14 cellular contexts compared by ENCODE assay signal in the genomic region with DNA sequence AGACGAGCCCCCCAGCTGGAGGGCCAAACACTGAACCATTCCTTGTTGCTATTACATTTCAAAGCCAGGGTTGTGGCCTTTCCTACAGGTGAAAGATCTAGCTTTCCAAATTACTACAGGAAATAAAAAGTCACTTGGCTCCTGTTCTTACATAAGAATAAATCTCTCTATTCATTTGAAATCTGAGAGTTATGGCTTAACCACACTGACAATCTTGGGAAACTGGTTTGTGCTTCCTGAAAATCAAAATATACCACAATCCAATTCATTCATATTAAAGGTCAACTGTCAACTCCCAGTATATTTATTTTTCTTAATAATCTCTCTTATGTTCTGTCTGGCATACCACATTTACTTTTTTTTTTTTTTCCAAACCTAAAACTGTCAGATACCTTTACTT.
"Had no signal": no experiment of that assay in that cellular context is flagged by ENCODE, and none has a peak within 500 bp of the region (broad histone marks: within the 10 kb centered on the region; RNA-seq: fewer than 3 reads in every experiment).

No MANE protein-coding gene starts in this region.

- ATAC-seq: left lung; natural killer cell treated with Interleukin-12 subunit alpha and Interleukin-12 subunit beta and Interleukin-15 and Interleukin-18, amount 100 ng/mL, for 72 hours; stimulated activated naive CD8-positive, alpha-beta T cell treated with anti-CD3 and anti-CD28 coated beads, Interleukin-15, Interleukin-2, amounts not matched to agents 100 U/mL and 50 U/mL, for 24 hours had no signal

- H3K27ac ChIP-seq: esophagus muscularis mucosa, left lung, right atrium auricular region, transverse colon had no signal

- DNase-seq: activated CD4-positive, alpha-beta T cell treated with anti-CD3 and anti-CD28 coated beads, Interleukin-2, amount 50 U/mL, for 4 hours; activated naive CD4-positive, alpha-beta T cell; activated naive CD8-positive, alpha-beta T cell treated with anti-CD3 and anti-CD28 coated beads, Interleukin-2, amount 10 ng/mL, durations not matched to agents 7 days and 5 days; activated T-cell treated with anti-CD3 and anti-CD28 coated beads for 4 hours; anterior cingulate cortex; left lung; stimulated activated CD4-positive, alpha-beta T cell treated with anti-CD3 and anti-CD28 coated beads, Interleukin-4, amount 100 ng/mL, for 4 hours; stimulated activated naive CD8-positive, alpha-beta T cell treated with anti-CD3 and anti-CD28 coated beads, Interleukin-15, Interleukin-2, amounts not matched to agents 100 U/mL and 50 U/mL, for 24 hours; transverse colon had no signal

- H3K27me3 Mint-ChIP-seq: natural killer cell treated with Interleukin-12 subunit alpha and Interleukin-12 subunit beta and Interleukin-15 and Interleukin-18, amount 100 ng/mL, for 72 hours had no signal

- H3K4me3 ChIP-seq: esophagus muscularis mucosa, left lung, right atrium auricular region, transverse colon had no signal

- H3K9me3 Mint-ChIP-seq: memory B cell; T-helper 2 cell treated with Interferon-gamma antibody and Interleukin-4, amounts not matched to agents 5 μg/mL and 100 μg/mL, for 36 hours had no signal

- H3K4me1 Mint-ChIP-seq: activated naive CD8-positive, alpha-beta T cell treated with anti-CD3 and anti-CD28 coated beads, Interleukin-2, amount 10 ng/mL, durations not matched to agents 7 days and 5 days; memory B cell had no signal

- H3K4me3 Mint-ChIP-seq: activated naive CD8-positive, alpha-beta T cell treated with anti-CD3 and anti-CD28 coated beads, Interleukin-2, amount 10 ng/mL, durations not matched to agents 7 days and 5 days; memory B cell; natural killer cell treated with Interleukin-12 subunit alpha and Interleukin-12 subunit beta and Interleukin-15 and Interleukin-18, amount 100 ng/mL, for 72 hours; T-helper 2 cell treated with Interferon-gamma antibody and Interleukin-4, amounts not matched to agents 5 μg/mL and 100 μg/mL, for 36 hours had no signal

- H3K36me3 Mint-ChIP-seq: memory B cell; natural killer cell treated with Interleukin-12 subunit alpha and Interleukin-12 subunit beta and Interleukin-15 and Interleukin-18, amount 100 ng/mL, for 72 hours had no signal

- H3K27me3 ChIP-seq: esophagus muscularis mucosa, left lung, right atrium auricular region, transverse colon had no signal

- H3K9me3 ChIP-seq: esophagus muscularis mucosa, left lung, right atrium auricular region, transverse colon had no signal

- H3K27ac Mint-ChIP-seq: activated naive CD8-positive, alpha-beta T cell treated with anti-CD3 and anti-CD28 coated beads, Interleukin-2, amount 10 ng/mL, durations not matched to agents 7 days and 5 days; memory B cell; T-helper 2 cell treated with Interferon-gamma antibody and Interleukin-4, amounts not matched to agents 5 μg/mL and 100 μg/mL, for 36 hours had no signal

- H3K4me1 ChIP-seq: esophagus muscularis mucosa, left lung, right atrium auricular region had no signal
